Comparison of ENCODE assay signal across 12 cellular contexts in genomic region chr5:158119852-158120708, GRCh38.
DNase-seq lines count a peak whose midpoint lies in the region; TF ChIP-seq lines count a peak whose summit lies in the region.
"Had no signal": no experiment of that assay in that cellular context is flagged by ENCODE, and none has a peak within 500 bp of the region (broad histone marks: within the 10 kb centered on the region; RNA-seq: fewer than 3 reads in every experiment).

No MANE protein-coding gene starts in this region.

- no peaks in the 10 kb centered on the region for H3K4me1 ChIP-seq in mesenchymal stem cell (ENCODE audit: control insufficient read depth, insufficient read depth, low read depth, low read length)
- H3K4me1 ChIP-seq: ascending aorta had no signal

- no peaks in the 10 kb centered on the region for H3K9me3 ChIP-seq in mesenchymal stem cell (ENCODE audit: control insufficient read depth, low read length)
- H3K9me3 ChIP-seq: ascending aorta, heart right ventricle had no signal

- H3K23ac ChIP-seq in mesenchymal stem cell (ENCODE audit: low read length in 2 of 2) = no peak overlapping the region

- no peaks in the 10 kb centered on the region for H3K4me1 Mint-ChIP-seq in glutamatergic neuron (ENCODE audit: low read depth, unreplicated experiment)
- H3K4me1 Mint-ChIP-seq: activated CD4-positive, alpha-beta T cell treated with anti-CD3 and anti-CD28 coated beads, Interleukin-2, amount 10 ng/mL, durations not matched to agents 7 days and 5 days had no signal

- no peak overlapping the region for H3K27ac ChIP-seq in mesenchymal stem cell (ENCODE audit: low read length, poor library complexity, severe bottlenecking)
- H3K27ac ChIP-seq: ascending aorta, heart right ventricle had no signal

- H3K27me3 Mint-ChIP-seq in glutamatergic neuron (ENCODE audit: unreplicated experiment) = no peaks in the 10 kb centered on the region

- H2BK12ac ChIP-seq in mesenchymal stem cell (ENCODE audit: low read length in 2 of 2) = no peak overlapping the region

- H2BK5ac ChIP-seq in mesenchymal stem cell (ENCODE audit: low read depth, low read length, poor library complexity, severe bottlenecking) = no peak overlapping the region

- no peaks in the 10 kb centered on the region for H3K79me1 ChIP-seq in mesenchymal stem cell (replicated peaks; ENCODE audit: low read length, poor library complexity, severe bottlenecking)

- no peak overlapping the region for H3K18ac ChIP-seq in mesenchymal stem cell (ENCODE audit: low read depth in 1 of 2, low read length in 2 of 2)

- CTCF ChIA-PET in GM10248 (lab: Yijun Ruan, JAX) = interaction anchor here (1.3 kb wide), 1 partner anchor 10 kb away, joined by 4 read pairs; no protein-coding TSS in a partner anchor

- no peak overlapping the region for H2AFZ ChIP-seq in mesenchymal stem cell (ENCODE audit: low read depth, low read length)

- DNase-seq in AG08395 (ENCODE audit: low spot score) = peak; percentile 36
- DNase-seq in HS-5 (ENCODE audit: low read depth) = peak; percentile 75
- DNase-seq in amniotic epithelial cell (ENCODE audit: low read depth) = peak; percentile 86
- DNase-seq in mesenchymal stem cell = no peak
- no peak for DNase-seq in GM10248 (ENCODE audit: extremely low spot score)
- DNase-seq in NOMO-1 (lab: John Stamatoyannopoulos, UW; ENCODE audit: unreplicated experiment in 2 of 2) = no peak
- DNase-seq in glutamatergic neuron = no peak
- DNase-seq in activated T-cell treated with anti-CD3 and anti-CD28 coated beads, Interleukin-2, amount 50 U/mL, for 1 hour = no peak
- DNase-seq: activated CD4-positive, alpha-beta T cell treated with anti-CD3 and anti-CD28 coated beads, Interleukin-2, amount 10 ng/mL, durations not matched to agents 7 days and 5 days; heart right ventricle had no signal

- H3K27ac Mint-ChIP-seq in glutamatergic neuron (ENCODE audit: unreplicated experiment) = no peak overlapping the region
- H3K27ac Mint-ChIP-seq: activated CD4-positive, alpha-beta T cell treated with anti-CD3 and anti-CD28 coated beads, Interleukin-2, amount 10 ng/mL, durations not matched to agents 7 days and 5 days; type B pancreatic cell had no signal

- no peak overlapping the region for H2AK5ac ChIP-seq in mesenchymal stem cell (ENCODE audit: low read length, severe bottlenecking)

- no peak overlapping the region for H4K91ac ChIP-seq in mesenchymal stem cell (ENCODE audit: low read length)

- H3K36me3 ChIP-seq in mesenchymal stem cell (ENCODE audit: control insufficient read depth in 1 of 2, insufficient read depth in 2 of 2, low read depth in 1 of 2, low read length in 2 of 2) = no peaks in the 10 kb centered on the region
- H3K36me3 ChIP-seq: ascending aorta, heart right ventricle had no signal

- no peak for TF ChIP-seq CTCF in GM10248 (IDR thresholded peaks at IDR 0.05; ENCODE audit: control extremely low read depth, extremely low read depth, low read depth, missing control alignments)
- no peak for TF ChIP-seq CTCF in glutamatergic neuron (IDR thresholded peaks at IDR 0.05; ENCODE audit: partially characterized antibody, unreplicated experiment)

- no peak overlapping the region for H3K14ac ChIP-seq in mesenchymal stem cell (ENCODE audit: low read length in 2 of 2)

- H2BK120ac ChIP-seq in mesenchymal stem cell (ENCODE audit: low read depth, low read length) = no peak overlapping the region

- H3K36me3 Mint-ChIP-seq in glutamatergic neuron (ENCODE audit: unreplicated experiment) = no peaks in the 10 kb centered on the region
- H3K36me3 Mint-ChIP-seq: type B pancreatic cell had no signal

- no peaks in the 10 kb centered on the region for H3K9me3 Mint-ChIP-seq in glutamatergic neuron (ENCODE audit: unreplicated experiment)
- H3K9me3 Mint-ChIP-seq: activated CD4-positive, alpha-beta T cell treated with anti-CD3 and anti-CD28 coated beads, Interleukin-2, amount 10 ng/mL, durations not matched to agents 7 days and 5 days; type B pancreatic cell had no signal

- no peak overlapping the region for H3K4me3 Mint-ChIP-seq in glutamatergic neuron (ENCODE audit: unreplicated experiment)
- H3K4me3 Mint-ChIP-seq: activated CD4-positive, alpha-beta T cell treated with anti-CD3 and anti-CD28 coated beads, Interleukin-2, amount 10 ng/mL, durations not matched to agents 7 days and 5 days; type B pancreatic cell had no signal

- H3K4me2 ChIP-seq in mesenchymal stem cell (ENCODE audit: low read length, poor library complexity, severe bottlenecking) = no peak overlapping the region

- no peak overlapping the region for H3K4ac ChIP-seq in mesenchymal stem cell (ENCODE audit: low read depth in 1 of 2, low read length in 2 of 2)

- no peak overlapping the region for H4K8ac ChIP-seq in mesenchymal stem cell (ENCODE audit: low read length)

- peak overlapping the region in 1 of 2 experiments; percentile 15 for H3K4me3 ChIP-seq in mesenchymal stem cell (ENCODE audit: insufficient read depth in 1 of 2, low read depth in 1 of 2, low read length in 2 of 2)
- H3K4me3 ChIP-seq: ascending aorta, heart right ventricle had no signal

- POLR2A ChIA-PET in GM10248 (lab: Yijun Ruan, JAX) = no interaction called here

- H3K27me3 ChIP-seq in mesenchymal stem cell (ENCODE audit: control insufficient read depth in 1 of 2, insufficient read depth in 1 of 2, low read length in 2 of 2) = no peaks in the 10 kb centered on the region
- H3K27me3 ChIP-seq: ascending aorta had no signal

- H3K9ac ChIP-seq in mesenchymal stem cell (ENCODE audit: low read length) = peak overlapping the region; percentile 50

- WGBS in mesenchymal stem cell = 82% methylated on average over 5 of the region's 7 CpGs

- no peak overlapping the region for H2BK15ac ChIP-seq in mesenchymal stem cell (ENCODE audit: low read depth, poor library complexity, severe bottlenecking)

Comparison
In these comparisons a context has a peak if more than half of its experiments do, and no peak if none do; other contexts are left out.
1. DNase-seq: peak in AG08395 (single experiment), HS-5 (single experiment) and amniotic epithelial cell (single experiment); none in mesenchymal stem cell (single experiment), GM10248 (single experiment), NOMO-1 (0 of 2), glutamatergic neuron (single experiment) and activated T-cell treated with anti-CD3 and anti-CD28 coated beads, Interleukin-2, amount 50 U/mL, for 1 hour (single experiment).